ENCODE assay signal across 8 cellular contexts in the genomic region with DNA sequence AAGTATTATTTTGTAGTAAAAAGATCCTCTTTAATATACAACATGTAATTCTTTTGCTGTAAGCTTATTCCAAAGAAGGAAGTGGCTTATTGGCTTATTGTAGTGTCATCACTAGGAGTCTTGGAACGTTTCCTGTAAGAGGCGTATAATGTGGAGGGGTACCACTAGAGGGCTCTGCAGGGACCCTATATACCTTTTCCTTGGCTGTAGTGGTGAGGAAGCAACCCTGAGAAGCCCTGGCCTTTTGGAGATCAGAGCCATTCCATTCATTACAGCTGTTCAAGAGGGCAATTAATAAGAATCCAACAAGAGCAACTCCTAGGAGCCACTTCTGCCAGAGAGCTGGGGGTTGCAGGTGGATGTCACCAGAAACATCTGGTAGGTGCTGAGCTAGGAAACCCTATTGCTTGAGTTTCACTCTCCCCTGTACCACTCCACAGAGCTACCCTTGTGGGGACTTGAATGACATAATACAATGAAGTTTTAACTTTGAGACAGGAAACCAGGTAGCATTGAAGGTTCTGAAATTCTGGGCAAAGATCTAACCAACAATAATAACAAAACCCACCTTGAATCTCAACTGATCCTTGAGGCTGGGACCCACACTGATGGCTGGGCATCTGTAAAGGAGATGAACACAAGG.
DNase-seq lines count a peak whose midpoint lies in the region; ATAC-seq lines count a peak whose summit lies in the region.

No MANE protein-coding gene starts in this region.

- no peaks in the 10 kb centered on the region for H3K9me3 Mint-ChIP-seq in effector memory CD8-positive, alpha-beta T cell
- H3K9me3 Mint-ChIP-seq in naive thymus-derived CD8-positive, alpha-beta T cell, result peaks cover 0 to 6% (median 0%) of the 10 kb centered on the region in 9 donors

- peak; percentile 57 for DNase-seq in Daoy (ENCODE audit: low read depth)
- peak; percentile 14 for DNase-seq in LHCN-M2 (ENCODE audit: low read depth)
- peak; percentile 75 for DNase-seq in SHP77 treated with DMSO at 0.1 percent for 48 hours (lab: John Stamatoyannopoulos, UW)
- no peak for DNase-seq in effector memory CD8-positive, alpha-beta T cell
- peak in 6 of 10 donors; percentile 20 to 44 (median 24) for DNase-seq in naive thymus-derived CD8-positive, alpha-beta T cell
- no peak for DNase-seq in activated gamma-delta T cell (lab: John Stamatoyannopoulos, UW)
- no peak for DNase-seq in putamen (ENCODE audit: low spot score)

- H3K36me3 Mint-ChIP-seq in effector memory CD8-positive, alpha-beta T cell (ENCODE audit: insufficient read depth), result no peaks in the 10 kb centered on the region
- no peaks in the 10 kb centered on the region for H3K36me3 Mint-ChIP-seq in naive thymus-derived CD8-positive, alpha-beta T cell

- peak; percentile 56 for ATAC-seq in GM21390 (IDR thresholded peaks at IDR 0.05; ENCODE audit: unreplicated experiment)
- ATAC-seq in effector memory CD8-positive, alpha-beta T cell (replicated peaks), result peak; percentile 69
- peak; percentile 71 to 75 for ATAC-seq in naive thymus-derived CD8-positive, alpha-beta T cell

- H3K27me3 Mint-ChIP-seq in effector memory CD8-positive, alpha-beta T cell, result peaks cover 42 to 43% of the 10 kb centered on the region in 2 donors
- H3K27me3 Mint-ChIP-seq in naive thymus-derived CD8-positive, alpha-beta T cell, result peaks cover 8 to 50% (median 28%) of the 10 kb centered on the region in 5 donors

- H3K4me3 Mint-ChIP-seq in effector memory CD8-positive, alpha-beta T cell, result peak overlapping the region; percentile 44 to 80
- H3K4me3 Mint-ChIP-seq in naive thymus-derived CD8-positive, alpha-beta T cell, result peak overlapping the region in 9 of 10 donors; percentile 22 to 85 (median 71)

- H3K27ac Mint-ChIP-seq in effector memory CD8-positive, alpha-beta T cell, result no peak overlapping the region
- peak overlapping the region in 3 of 10 donors; percentile 8 to 51 (median 9) for H3K27ac Mint-ChIP-seq in naive thymus-derived CD8-positive, alpha-beta T cell

- peaks cover 4 to 9% of the 10 kb centered on the region in 2 donors for H3K4me1 Mint-ChIP-seq in effector memory CD8-positive, alpha-beta T cell (ENCODE audit: low read depth in 2 of 2)
- peaks cover 8 to 18% (median 16%) of the 10 kb centered on the region in 4 donors for H3K4me1 Mint-ChIP-seq in naive thymus-derived CD8-positive, alpha-beta T cell

- POLR2A ChIA-PET in naive thymus-derived CD8-positive, alpha-beta T cell (lab: Charles Lee), result interaction anchor here (1.9 to 2.3 kb wide), 2 partner anchors 97 to 160 kb away, joined by 6 to 8 read pairs; a partner anchor contains a TSS

Comparison
In these comparisons a context has a peak if more than half of its experiments do, and no peak if none do; other contexts are left out.
1. DNase-seq: peak in Daoy (single experiment), LHCN-M2 (single experiment), SHP77 treated with DMSO at 0.1 percent for 48 hours (single experiment) and naive thymus-derived CD8-positive, alpha-beta T cell (6 of 10); none in effector memory CD8-positive, alpha-beta T cell (0 of 3), activated gamma-delta T cell (single experiment) and putamen (single experiment).
2. Peak in every context shown above with its lines, with median percentiles within 50 percentile points of each other: ATAC-seq.